In the genomic region with DNA sequence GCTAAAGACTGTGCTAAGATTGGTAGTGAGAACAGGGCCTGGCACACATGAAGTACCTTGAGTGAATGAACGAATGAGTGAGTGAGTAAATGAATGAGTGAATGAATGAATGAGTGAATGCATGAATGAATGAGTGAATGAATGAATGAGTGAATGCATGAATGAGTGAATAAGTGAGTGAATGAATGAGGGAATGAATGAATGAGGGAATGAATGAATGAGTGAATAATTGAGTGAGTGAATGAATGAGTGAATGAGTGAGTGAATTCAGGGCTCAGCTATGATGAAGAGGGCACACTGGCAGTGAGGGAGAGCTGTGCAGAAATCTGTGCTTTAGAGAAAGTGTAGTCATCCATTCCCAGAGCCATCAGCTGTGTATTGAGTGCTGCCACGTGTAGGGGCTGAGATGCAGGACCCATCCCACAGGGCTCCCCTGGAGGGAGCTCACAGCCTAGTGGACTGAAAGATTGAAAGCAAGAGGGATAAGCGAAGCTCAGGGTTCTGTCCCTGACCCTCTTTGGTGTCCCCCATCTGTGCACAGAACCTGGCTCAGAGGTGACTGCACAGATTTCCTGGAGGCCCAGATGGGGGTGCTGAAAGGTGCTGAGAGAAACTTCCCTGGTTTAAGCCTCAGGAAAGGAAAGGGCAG, we compare ENCODE assay signal across 20 cellular contexts.
DNase-seq lines count a peak whose midpoint lies in the region; ATAC-seq and TF ChIP-seq lines count a peak whose summit lies in the region.
"Had no signal": no experiment of that assay in that cellular context is flagged by ENCODE, and none has a peak within 500 bp of the region (broad histone marks: within the 10 kb centered on the region; RNA-seq: fewer than 3 reads in every experiment).

No MANE protein-coding gene starts in this region.

- DNase-seq in activated naive CD8-positive, alpha-beta T cell treated with anti-CD3 and anti-CD28 coated beads, Interleukin-2, amount 10 ng/mL, durations not matched to agents 7 days and 5 days: no peak
- DNase-seq in activated naive CD8-positive, alpha-beta T cell treated with anti-CD3 and anti-CD28 coated beads for 36 hours: no peak
- DNase-seq in SK-MEL-5 (ENCODE audit: low read depth, low spot score): peak; percentile 21
- DNase-seq in fibroblast of pulmonary artery (ENCODE audit: low read depth): peak; percentile 5
- DNase-seq in stimulated activated effector memory CD8-positive, alpha-beta T cell treated with anti-CD3 and anti-CD28 coated beads, Interleukin-12 subunit alpha, Interleukin-12 subunit beta, amount 100 ng/mL, for 72 hours (ENCODE audit: low spot score in 2 of 2): no peak
- DNase-seq in SIG-M5 (lab: John Stamatoyannopoulos, UW): no peak
- DNase-seq: activated CD4-positive, alpha-beta T cell treated with anti-CD3 and anti-CD28 coated beads, Interleukin-2, amount 50 U/mL, for 1 hour; activated T-cell treated with anti-CD3 and anti-CD28 coated beads for 4 hours; naive B cell; NCI-H1436; NK-92 treated with Interleukin-12 subunit alpha and Interleukin-12 subunit beta, amount 100 ng/mL, for 24 hours; stimulated activated naive B cell treated with anti-CD40 and anti-IgM and Interleukin-4, amounts not matched to agents 10 μg/mL and 1 μg/mL and 100 μg/mL, for 72 hours; T-helper 1 cell had no signal

- peak overlapping the region; percentile 26 for H3K27ac Mint-ChIP-seq in activated naive CD8-positive, alpha-beta T cell treated with anti-CD3 and anti-CD28 coated beads, Interleukin-2, amount 10 ng/mL, durations not matched to agents 7 days and 5 days
- no peak overlapping the region for H3K27ac Mint-ChIP-seq in activated naive CD8-positive, alpha-beta T cell treated with anti-CD3 and anti-CD28 coated beads for 36 hours
- H3K27ac Mint-ChIP-seq in stimulated activated effector memory CD8-positive, alpha-beta T cell treated with anti-CD3 and anti-CD28 coated beads, Interleukin-12 subunit alpha, Interleukin-12 subunit beta, amount 100 ng/mL, for 72 hours: no peak overlapping the region
- H3K27ac Mint-ChIP-seq: activated naive CD4-positive, alpha-beta T cell treated with anti-CD3 and anti-CD28 coated beads, Interleukin-2, amount 50 U/mL, for 24 hours; stimulated activated naive B cell treated with anti-CD40 and anti-IgM and Interleukin-4, amounts not matched to agents 10 μg/mL and 1 μg/mL and 100 μg/mL, for 72 hours had no signal

- ATAC-seq in activated naive CD8-positive, alpha-beta T cell treated with anti-CD3 and anti-CD28 coated beads, Interleukin-2, amount 10 ng/mL, durations not matched to agents 7 days and 5 days (ENCODE audit: low read depth): no peak
- peak; percentile 14 for ATAC-seq in stimulated activated effector memory CD8-positive, alpha-beta T cell treated with anti-CD3 and anti-CD28 coated beads, Interleukin-12 subunit alpha, Interleukin-12 subunit beta, amount 100 ng/mL, for 72 hours
- ATAC-seq in HG02678 (IDR thresholded peaks at IDR 0.05; ENCODE audit: unreplicated experiment): no peak
- no peak for ATAC-seq in GM21360 (IDR thresholded peaks at IDR 0.05; ENCODE audit: unreplicated experiment)
- ATAC-seq: stimulated activated naive B cell treated with anti-CD40 and anti-IgM and Interleukin-4, amounts not matched to agents 10 μg/mL and 1 μg/mL and 100 μg/mL, for 72 hours had no signal

- H3K36me3 Mint-ChIP-seq in activated naive CD8-positive, alpha-beta T cell treated with anti-CD3 and anti-CD28 coated beads, Interleukin-2, amount 10 ng/mL, durations not matched to agents 7 days and 5 days: no peaks in the 10 kb centered on the region
- H3K36me3 Mint-ChIP-seq in activated naive CD8-positive, alpha-beta T cell treated with anti-CD3 and anti-CD28 coated beads for 36 hours: no peaks in the 10 kb centered on the region
- H3K36me3 Mint-ChIP-seq in stimulated activated effector memory CD8-positive, alpha-beta T cell treated with anti-CD3 and anti-CD28 coated beads, Interleukin-12 subunit alpha, Interleukin-12 subunit beta, amount 100 ng/mL, for 72 hours: no peaks in the 10 kb centered on the region
- H3K36me3 Mint-ChIP-seq: activated naive CD4-positive, alpha-beta T cell treated with anti-CD3 and anti-CD28 coated beads, Interleukin-2, amount 50 U/mL, for 24 hours; naive B cell; stimulated activated naive B cell treated with anti-CD40 and anti-IgM and Interleukin-4, amounts not matched to agents 10 μg/mL and 1 μg/mL and 100 μg/mL, for 72 hours had no signal

- H3K4me1 Mint-ChIP-seq in activated naive CD8-positive, alpha-beta T cell treated with anti-CD3 and anti-CD28 coated beads, Interleukin-2, amount 10 ng/mL, durations not matched to agents 7 days and 5 days: peaks cover 10% of the 10 kb centered on the region
- peaks cover 16% of the 10 kb centered on the region for H3K4me1 Mint-ChIP-seq in activated naive CD8-positive, alpha-beta T cell treated with anti-CD3 and anti-CD28 coated beads for 36 hours
- peaks cover 44% of the 10 kb centered on the region for H3K4me1 Mint-ChIP-seq in stimulated activated effector memory CD8-positive, alpha-beta T cell treated with anti-CD3 and anti-CD28 coated beads, Interleukin-12 subunit alpha, Interleukin-12 subunit beta, amount 100 ng/mL, for 72 hours

- in situ Hi-C loops in SK-MEL-5 (cut with HindIII; ENCODE audit: low pct_unique_long_range_greater_than_20kb, low sequenced_read_pairs): no loop called here

- H3K4me3 Mint-ChIP-seq in activated naive CD8-positive, alpha-beta T cell treated with anti-CD3 and anti-CD28 coated beads, Interleukin-2, amount 10 ng/mL, durations not matched to agents 7 days and 5 days: no peak overlapping the region
- H3K4me3 Mint-ChIP-seq in activated naive CD8-positive, alpha-beta T cell treated with anti-CD3 and anti-CD28 coated beads for 36 hours: no peak overlapping the region
- no peak overlapping the region for H3K4me3 Mint-ChIP-seq in stimulated activated effector memory CD8-positive, alpha-beta T cell treated with anti-CD3 and anti-CD28 coated beads, Interleukin-12 subunit alpha, Interleukin-12 subunit beta, amount 100 ng/mL, for 72 hours
- H3K4me3 Mint-ChIP-seq: activated naive CD4-positive, alpha-beta T cell treated with anti-CD3 and anti-CD28 coated beads, Interleukin-2, amount 50 U/mL, for 24 hours; naive B cell; stimulated activated naive B cell treated with anti-CD40 and anti-IgM and Interleukin-4, amounts not matched to agents 10 μg/mL and 1 μg/mL and 100 μg/mL, for 72 hours had no signal

- no peak overlapping the region for H3K4me3 ChIP-seq in fibroblast of pulmonary artery (replicated peaks; ENCODE audit: low read depth, low read length)
- H3K4me3 ChIP-seq: coronary artery, hepatocyte, pancreas, thyroid gland had no signal

- peaks cover 10% of the 10 kb centered on the region for H3K27me3 Mint-ChIP-seq in activated naive CD8-positive, alpha-beta T cell treated with anti-CD3 and anti-CD28 coated beads, Interleukin-2, amount 10 ng/mL, durations not matched to agents 7 days and 5 days
- H3K27me3 Mint-ChIP-seq in activated naive CD8-positive, alpha-beta T cell treated with anti-CD3 and anti-CD28 coated beads for 36 hours: peaks cover 21% of the 10 kb centered on the region

- H3K9me3 Mint-ChIP-seq in activated naive CD8-positive, alpha-beta T cell treated with anti-CD3 and anti-CD28 coated beads, Interleukin-2, amount 10 ng/mL, durations not matched to agents 7 days and 5 days: peaks cover 2% of the 10 kb centered on the region
- no peaks in the 10 kb centered on the region for H3K9me3 Mint-ChIP-seq in activated naive CD8-positive, alpha-beta T cell treated with anti-CD3 and anti-CD28 coated beads for 36 hours
- H3K9me3 Mint-ChIP-seq in stimulated activated effector memory CD8-positive, alpha-beta T cell treated with anti-CD3 and anti-CD28 coated beads, Interleukin-12 subunit alpha, Interleukin-12 subunit beta, amount 100 ng/mL, for 72 hours: no peaks in the 10 kb centered on the region
- H3K9me3 Mint-ChIP-seq: activated naive CD4-positive, alpha-beta T cell treated with anti-CD3 and anti-CD28 coated beads, Interleukin-2, amount 50 U/mL, for 24 hours; naive B cell; stimulated activated naive B cell treated with anti-CD40 and anti-IgM and Interleukin-4, amounts not matched to agents 10 μg/mL and 1 μg/mL and 100 μg/mL, for 72 hours had no signal

- no peak for TF ChIP-seq CTCF in fibroblast of pulmonary artery (IDR thresholded peaks at IDR 0.05; ENCODE audit: low read length, missing control alignments)

- POLR2A ChIA-PET in activated naive CD8-positive, alpha-beta T cell treated with anti-CD3 and anti-CD28 coated beads, Interleukin-2, amount 10 ng/mL, durations not matched to agents 7 days and 5 days (lab: Charles Lee): interaction anchor here (0.6 kb wide), 1 partner anchor 199 kb away, joined by 3 read pairs; no protein-coding TSS in a partner anchor

Comparison
In these comparisons a context has a peak if more than half of its experiments do, and no peak if none do; other contexts are left out.
1. DNase-seq: peak in SK-MEL-5 (single experiment) and fibroblast of pulmonary artery (single experiment); none in activated naive CD8-positive, alpha-beta T cell treated with anti-CD3 and anti-CD28 coated beads, Interleukin-2, amount 10 ng/mL, durations not matched to agents 7 days and 5 days (single experiment), activated naive CD8-positive, alpha-beta T cell treated with anti-CD3 and anti-CD28 coated beads for 36 hours (single experiment), stimulated activated effector memory CD8-positive, alpha-beta T cell treated with anti-CD3 and anti-CD28 coated beads, Interleukin-12 subunit alpha, Interleukin-12 subunit beta, amount 100 ng/mL, for 72 hours (0 of 2) and SIG-M5 (single experiment).